Comparison of ENCODE assay signal across 17 cellular contexts in the genomic region with DNA sequence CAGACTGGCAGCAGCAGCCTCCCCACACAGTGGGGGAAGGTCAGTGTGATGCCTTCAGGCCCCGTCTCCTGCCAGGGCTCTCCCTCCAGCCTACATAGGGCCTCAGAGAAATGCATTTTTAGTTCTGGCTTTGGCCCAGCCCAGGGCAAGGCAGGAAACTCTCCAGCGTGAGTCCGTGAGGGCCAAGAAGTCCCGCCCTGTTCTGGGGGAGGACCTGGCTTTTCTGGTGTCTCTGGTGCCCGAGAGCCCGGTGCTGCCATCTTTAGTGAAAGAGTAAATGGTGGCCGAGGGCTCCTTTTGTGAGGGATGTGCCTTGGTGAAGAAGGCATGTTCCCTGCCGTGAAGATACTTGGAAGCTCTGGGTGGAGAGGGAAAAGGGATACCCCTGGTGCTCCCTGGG. TPM values are rescaled to one million over a fixed set of nuclear protein-coding genes. Genes with fewer than 3 reads are reported as not detected.
DNase-seq lines count a peak whose midpoint lies in the region; ATAC-seq and TF ChIP-seq lines count a peak whose summit lies in the region.
"Had no signal": no experiment of that assay in that cellular context is flagged by ENCODE, and none has a peak within 500 bp of the region (broad histone marks: within the 10 kb centered on the region; RNA-seq: fewer than 3 reads in every experiment).

No MANE protein-coding gene starts in this region.

- no peaks in the 10 kb centered on the region for H3K27me3 ChIP-seq in left lung
- H3K27me3 ChIP-seq in foreskin keratinocyte, result no peaks in the 10 kb centered on the region

- H3K36me3 Mint-ChIP-seq in chondrocyte (ENCODE audit: low read depth) (peaks cover 38% of the 10 kb centered on the region), type B pancreatic cell (peaks cover 45% of the 10 kb centered on the region)

- DNase-seq in Right ventricle myocardium inferior (ENCODE audit: missing footprints) (no peak), cardiac septum (ENCODE audit: low spot score) (no peak), chondrocyte (ENCODE audit: low spot score) (peak; percentile 72), left lung (no peak), type B pancreatic cell (ENCODE audit: extremely low spot score, unreplicated experiment) (no peak), RKO (ENCODE audit: low spot score) (no peak), foreskin keratinocyte (no peak), NCI-H774 (lab: John Stamatoyannopoulos, UW) (no peak)
- DNase-seq: activated CD4-positive, alpha-beta T cell treated with anti-CD3 and anti-CD28 coated beads, Interleukin-2, amount 50 U/mL, for 1 hour; amygdala; HFFc6; NCI-H1105; NCI-H748 treated with DMSO at 0.1 percent for 48 hours; stimulated activated CD4-positive, alpha-beta T cell treated with anti-CD3 and anti-CD28 coated beads, Interleukin-15, amount 100 ng/mL, for 24 hours; stimulated activated naive CD4-positive, alpha-beta T cell treated with Interleukin-2 at 50 U/mL for 16 hours had no signal

- intact Hi-C loops in Right ventricle myocardium inferior (cut with DNase I), result no loop called here
- intact Hi-C loops in cardiac septum (cut with DNase I), result no loop called here
- intact Hi-C loops in left lung (cut with DNase I), result no loop called here

- no peaks in the 10 kb centered on the region for H3K4me1 ChIP-seq in left lung
- H3K4me1 ChIP-seq in foreskin keratinocyte, result no peaks in the 10 kb centered on the region

- ATAC-seq in Right ventricle myocardium inferior (peak; percentile 77), left lung (peak; percentile 15), foreskin keratinocyte (no peak)
- ATAC-seq: Panc1 had no signal

- H3K4me1 Mint-ChIP-seq in chondrocyte (ENCODE audit: low read depth) (no peaks in the 10 kb centered on the region), type B pancreatic cell (ENCODE audit: unreplicated experiment) (no peaks in the 10 kb centered on the region)

- no peaks in the 10 kb centered on the region for H3K27me3 Mint-ChIP-seq in chondrocyte (ENCODE audit: low read depth)
- no peaks in the 10 kb centered on the region for H3K27me3 Mint-ChIP-seq in type B pancreatic cell
- H3K27me3 Mint-ChIP-seq: progenitor cell of endocrine pancreas had no signal

- H3K27ac ChIP-seq in left lung, result no peak overlapping the region
- H3K27ac ChIP-seq in foreskin keratinocyte, result no peak overlapping the region

- no peak for TF ChIP-seq CTCF in chondrocyte (IDR thresholded peaks at IDR 0.05)
- TF ChIP-seq CTCF in left lung (IDR thresholded peaks at IDR 0.05), result no peak
- TF ChIP-seq CTCF in type B pancreatic cell (conservative IDR thresholded peaks at IDR 0.05), result no peak
- TF ChIP-seq CTCF in foreskin keratinocyte (conservative IDR thresholded peaks at IDR 0.05), result no peak

- H3K4me3 ChIP-seq in left lung, result no peak overlapping the region

- H3K27ac Mint-ChIP-seq in chondrocyte (ENCODE audit: unreplicated experiment), result no peak overlapping the region
- peak overlapping the region; percentile 51 for H3K27ac Mint-ChIP-seq in type B pancreatic cell
- H3K27ac Mint-ChIP-seq: HFFc6, progenitor cell of endocrine pancreas had no signal

- H3K4me3 Mint-ChIP-seq in chondrocyte (ENCODE audit: unreplicated experiment) (no peak overlapping the region), type B pancreatic cell (no peak overlapping the region)
- H3K4me3 Mint-ChIP-seq: HFFc6 had no signal

- H3K9me3 Mint-ChIP-seq in chondrocyte (ENCODE audit: low read depth) (peaks cover 7% of the 10 kb centered on the region), type B pancreatic cell (peaks cover 6% of the 10 kb centered on the region)

- peaks cover 0 to 6% of the 10 kb centered on the region in 2 donors for H3K9me3 ChIP-seq in left lung

- H3K36me3 ChIP-seq in left lung, result peaks cover 0 to 77% of the 10 kb centered on the region in 2 donors

RNA-seq across cellular contexts. Expression of gene DIP2A, which starts 14.8 kb away (rescaled TPM):
- total RNA-seq in Right ventricle myocardium inferior, result 23.9 TPM
- 38.9 TPM for total RNA-seq in cardiac septum
- total RNA-seq in chondrocyte, result 27.9 to 37.0 TPM (median 30.3 TPM) in 3 replicates
- total RNA-seq in left lung, result 10 to 100 TPM; 31.5 to 33.2 TPM
- 37.9 and 49.4 TPM in 2 replicates for total RNA-seq in type B pancreatic cell (ENCODE audit: low replicate concordance)
- 30.6 and 32.0 TPM in 2 replicates for total RNA-seq in foreskin keratinocyte
- polyA plus RNA-seq in foreskin keratinocyte, result 9.7 and 10.8 TPM in 2 replicates
